ENCODE assay signal across 2 cellular contexts in the genomic region with DNA sequence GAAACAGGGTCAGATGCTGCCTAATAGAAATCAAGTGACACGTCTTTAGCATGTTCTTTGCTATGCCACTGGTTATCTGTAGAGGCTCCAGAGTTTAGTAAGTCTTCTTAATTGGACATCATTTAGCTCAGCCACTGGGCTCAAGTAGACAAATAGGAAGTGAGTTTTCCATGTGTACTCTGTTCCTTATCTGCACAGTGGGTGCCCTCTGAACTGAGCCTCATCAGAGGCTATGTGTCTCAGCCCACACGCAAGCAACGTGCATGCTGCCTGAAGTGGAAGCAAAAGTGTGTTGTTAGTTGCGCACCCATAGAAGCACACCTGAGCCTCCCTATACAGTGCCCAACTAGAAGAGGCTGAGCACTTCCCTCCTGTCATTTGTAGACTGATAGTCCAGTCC.
A peak's percentile ranks its signal among the peaks of the same experiment; 100 is the strongest.
TF ChIP-seq lines count a peak whose summit lies in the region.

No MANE protein-coding gene starts in this region.

TF ChIP-seq in liver, 16 proteins besides CTCF, POLR2A, EP300 and RAD21 (continued from another document):
- TF ChIP-seq, protein P1, sequence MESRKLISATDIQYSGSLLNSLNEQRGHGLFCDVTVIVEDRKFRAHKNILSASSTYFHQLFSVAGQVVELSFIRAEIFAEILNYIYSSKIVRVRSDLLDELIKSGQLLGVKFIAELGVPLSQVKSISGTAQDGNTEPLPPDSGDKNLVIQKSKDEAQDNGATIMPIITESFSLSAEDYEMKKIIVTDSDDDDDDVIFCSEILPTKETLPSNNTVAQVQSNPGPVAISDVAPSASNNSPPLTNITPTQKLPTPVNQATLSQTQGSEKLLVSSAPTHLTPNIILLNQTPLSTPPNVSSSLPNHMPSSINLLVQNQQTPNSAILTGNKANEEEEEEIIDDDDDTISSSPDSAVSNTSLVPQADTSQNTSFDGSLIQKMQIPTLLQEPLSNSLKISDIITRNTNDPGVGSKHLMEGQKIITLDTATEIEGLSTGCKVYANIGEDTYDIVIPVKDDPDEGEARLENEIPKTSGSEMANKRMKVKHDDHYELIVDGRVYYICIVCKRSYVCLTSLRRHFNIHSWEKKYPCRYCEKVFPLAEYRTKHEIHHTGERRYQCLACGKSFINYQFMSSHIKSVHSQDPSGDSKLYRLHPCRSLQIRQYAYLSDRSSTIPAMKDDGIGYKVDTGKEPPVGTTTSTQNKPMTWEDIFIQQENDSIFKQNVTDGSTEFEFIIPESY (IDR thresholded peaks at IDR 0.05), result no peak
- TF ChIP-seq SP1 (IDR thresholded peaks at IDR 0.05), result peak; percentile 46
- TF ChIP-seq HNF4G (IDR thresholded peaks at IDR 0.05), result no peak
- TF ChIP-seq, protein P2, sequence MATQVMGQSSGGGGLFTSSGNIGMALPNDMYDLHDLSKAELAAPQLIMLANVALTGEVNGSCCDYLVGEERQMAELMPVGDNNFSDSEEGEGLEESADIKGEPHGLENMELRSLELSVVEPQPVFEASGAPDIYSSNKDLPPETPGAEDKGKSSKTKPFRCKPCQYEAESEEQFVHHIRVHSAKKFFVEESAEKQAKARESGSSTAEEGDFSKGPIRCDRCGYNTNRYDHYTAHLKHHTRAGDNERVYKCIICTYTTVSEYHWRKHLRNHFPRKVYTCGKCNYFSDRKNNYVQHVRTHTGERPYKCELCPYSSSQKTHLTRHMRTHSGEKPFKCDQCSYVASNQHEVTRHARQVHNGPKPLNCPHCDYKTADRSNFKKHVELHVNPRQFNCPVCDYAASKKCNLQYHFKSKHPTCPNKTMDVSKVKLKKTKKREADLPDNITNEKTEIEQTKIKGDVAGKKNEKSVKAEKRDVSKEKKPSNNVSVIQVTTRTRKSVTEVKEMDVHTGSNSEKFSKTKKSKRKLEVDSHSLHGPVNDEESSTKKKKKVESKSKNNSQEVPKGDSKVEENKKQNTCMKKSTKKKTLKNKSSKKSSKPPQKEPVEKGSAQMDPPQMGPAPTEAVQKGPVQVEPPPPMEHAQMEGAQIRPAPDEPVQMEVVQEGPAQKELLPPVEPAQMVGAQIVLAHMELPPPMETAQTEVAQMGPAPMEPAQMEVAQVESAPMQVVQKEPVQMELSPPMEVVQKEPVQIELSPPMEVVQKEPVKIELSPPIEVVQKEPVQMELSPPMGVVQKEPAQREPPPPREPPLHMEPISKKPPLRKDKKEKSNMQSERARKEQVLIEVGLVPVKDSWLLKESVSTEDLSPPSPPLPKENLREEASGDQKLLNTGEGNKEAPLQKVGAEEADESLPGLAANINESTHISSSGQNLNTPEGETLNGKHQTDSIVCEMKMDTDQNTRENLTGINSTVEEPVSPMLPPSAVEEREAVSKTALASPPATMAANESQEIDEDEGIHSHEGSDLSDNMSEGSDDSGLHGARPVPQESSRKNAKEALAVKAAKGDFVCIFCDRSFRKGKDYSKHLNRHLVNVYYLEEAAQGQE (IDR thresholded peaks at IDR 0.05), result no peak
- peak in 1 of 2 donors; percentile 41 for TF ChIP-seq RXRA (IDR thresholded peaks at IDR 0.05)
- TF ChIP-seq HNF4A (conservative IDR thresholded peaks at IDR 0.05), result peak; percentile 30 to 43

TF ChIP-seq in HepG2, 621 proteins besides CTCF, POLR2A, EP300 and RAD21 (continued from another document):
- TF ChIP-seq, protein P3, sequence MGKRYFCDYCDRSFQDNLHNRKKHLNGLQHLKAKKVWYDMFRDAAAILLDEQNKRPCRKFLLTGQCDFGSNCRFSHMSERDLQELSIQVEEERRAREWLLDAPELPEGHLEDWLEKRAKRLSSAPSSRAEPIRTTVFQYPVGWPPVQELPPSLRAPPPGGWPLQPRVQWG (CRISPR knock-in tag; IDR thresholded peaks at IDR 0.05; ENCODE audit: borderline replicate concordance, low read depth), result no peak
- TF ChIP-seq, protein P4, sequence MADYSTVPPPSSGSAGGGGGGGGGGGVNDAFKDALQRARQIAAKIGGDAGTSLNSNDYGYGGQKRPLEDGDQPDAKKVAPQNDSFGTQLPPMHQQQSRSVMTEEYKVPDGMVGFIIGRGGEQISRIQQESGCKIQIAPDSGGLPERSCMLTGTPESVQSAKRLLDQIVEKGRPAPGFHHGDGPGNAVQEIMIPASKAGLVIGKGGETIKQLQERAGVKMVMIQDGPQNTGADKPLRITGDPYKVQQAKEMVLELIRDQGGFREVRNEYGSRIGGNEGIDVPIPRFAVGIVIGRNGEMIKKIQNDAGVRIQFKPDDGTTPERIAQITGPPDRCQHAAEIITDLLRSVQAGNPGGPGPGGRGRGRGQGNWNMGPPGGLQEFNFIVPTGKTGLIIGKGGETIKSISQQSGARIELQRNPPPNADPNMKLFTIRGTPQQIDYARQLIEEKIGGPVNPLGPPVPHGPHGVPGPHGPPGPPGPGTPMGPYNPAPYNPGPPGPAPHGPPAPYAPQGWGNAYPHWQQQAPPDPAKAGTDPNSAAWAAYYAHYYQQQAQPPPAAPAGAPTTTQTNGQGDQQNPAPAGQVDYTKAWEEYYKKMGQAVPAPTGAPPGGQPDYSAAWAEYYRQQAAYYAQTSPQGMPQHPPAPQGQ (CRISPR knock-in tag; IDR thresholded peaks at IDR 0.05; ENCODE audit: borderline replicate concordance), result no peak
- no peak for TF ChIP-seq ZNF530 (CRISPR knock-in tag; IDR thresholded peaks at IDR 0.05; ENCODE audit: low read depth)
- no peak for TF ChIP-seq MEIS1 (CRISPR knock-in tag; IDR thresholded peaks at IDR 0.05; ENCODE audit: borderline replicate concordance)
- no peak for TF ChIP-seq ZKSCAN8 (CRISPR knock-in tag; IDR thresholded peaks at IDR 0.05; ENCODE audit: borderline replicate concordance)
